Comparison of ENCODE assay signal across 20 cellular contexts in the genomic region with DNA sequence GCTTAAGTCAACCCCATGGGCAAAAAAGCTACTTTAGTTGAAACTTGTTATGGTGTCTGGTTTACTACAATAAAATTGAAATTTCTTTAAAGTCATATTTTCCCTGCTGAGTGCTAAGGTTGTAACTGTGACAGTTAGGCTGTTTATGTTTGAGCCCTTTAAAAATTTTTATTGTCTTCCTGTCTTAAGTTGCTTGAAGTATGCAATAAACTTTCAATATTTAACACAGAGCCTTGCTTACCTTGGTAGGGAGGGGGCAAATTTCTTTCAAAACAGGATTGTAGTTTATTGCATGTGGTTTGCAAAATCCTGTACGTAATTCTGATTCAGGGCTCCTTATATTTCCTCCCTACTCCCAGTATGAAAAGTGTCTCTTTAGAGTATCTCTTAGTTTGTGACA.
"Had no signal": no experiment of that assay in that cellular context is flagged by ENCODE, and none has a peak within 500 bp of the region (broad histone marks: within the 10 kb centered on the region; RNA-seq: fewer than 3 reads in every experiment).

No MANE protein-coding gene starts in this region.

- H3K9me3 ChIP-seq: esophagus muscularis mucosa, heart left ventricle, left lung, lower lobe of right lung had no signal

- H3K36me3 ChIP-seq: esophagus muscularis mucosa, gastroesophageal sphincter, heart left ventricle, left lung, lower lobe of right lung had no signal

- H3K4me3 ChIP-seq: coronary artery, dorsolateral prefrontal cortex, esophagus muscularis mucosa, gastroesophageal sphincter, heart left ventricle, hepatocyte, left lung, lower lobe of right lung had no signal

- H3K27ac ChIP-seq: coronary artery, dorsolateral prefrontal cortex, esophagus muscularis mucosa, foreskin keratinocyte, gastroesophageal sphincter, heart left ventricle, hepatocyte, left lung, lower lobe of right lung had no signal

- H2AFZ ChIP-seq: hepatocyte had no signal

- ATAC-seq: foreskin keratinocyte; gastroesophageal sphincter; heart left ventricle; left lung; left ventricle myocardium superior; lower lobe of right lung; naive thymus-derived CD4-positive, alpha-beta T cell had no signal

- H3K79me2 ChIP-seq: hepatocyte had no signal

- H3K4me1 ChIP-seq: esophagus muscularis mucosa, foreskin keratinocyte, gastroesophageal sphincter, heart left ventricle, left lung, lower lobe of right lung had no signal

- DNase-seq: dermis blood vessel endothelial cell; dorsolateral prefrontal cortex; effector CD4-positive, alpha-beta T cell; effector memory CD4-positive, alpha-beta T cell; foreskin keratinocyte; heart left ventricle; hypothalamus; immature natural killer cell; islet precursor cell; kidney; kidney glomerular epithelial cell; left lung; left ventricle myocardium superior; lower lobe of right lung; mesenchymal stem cell; naive thymus-derived CD4-positive, alpha-beta T cell had no signal

- H3K4me2 ChIP-seq: hepatocyte had no signal

- H3K27me3 ChIP-seq: dorsolateral prefrontal cortex, esophagus muscularis mucosa, foreskin keratinocyte, gastroesophageal sphincter, heart left ventricle, hepatocyte, left lung had no signal
